In the genomic region with DNA sequence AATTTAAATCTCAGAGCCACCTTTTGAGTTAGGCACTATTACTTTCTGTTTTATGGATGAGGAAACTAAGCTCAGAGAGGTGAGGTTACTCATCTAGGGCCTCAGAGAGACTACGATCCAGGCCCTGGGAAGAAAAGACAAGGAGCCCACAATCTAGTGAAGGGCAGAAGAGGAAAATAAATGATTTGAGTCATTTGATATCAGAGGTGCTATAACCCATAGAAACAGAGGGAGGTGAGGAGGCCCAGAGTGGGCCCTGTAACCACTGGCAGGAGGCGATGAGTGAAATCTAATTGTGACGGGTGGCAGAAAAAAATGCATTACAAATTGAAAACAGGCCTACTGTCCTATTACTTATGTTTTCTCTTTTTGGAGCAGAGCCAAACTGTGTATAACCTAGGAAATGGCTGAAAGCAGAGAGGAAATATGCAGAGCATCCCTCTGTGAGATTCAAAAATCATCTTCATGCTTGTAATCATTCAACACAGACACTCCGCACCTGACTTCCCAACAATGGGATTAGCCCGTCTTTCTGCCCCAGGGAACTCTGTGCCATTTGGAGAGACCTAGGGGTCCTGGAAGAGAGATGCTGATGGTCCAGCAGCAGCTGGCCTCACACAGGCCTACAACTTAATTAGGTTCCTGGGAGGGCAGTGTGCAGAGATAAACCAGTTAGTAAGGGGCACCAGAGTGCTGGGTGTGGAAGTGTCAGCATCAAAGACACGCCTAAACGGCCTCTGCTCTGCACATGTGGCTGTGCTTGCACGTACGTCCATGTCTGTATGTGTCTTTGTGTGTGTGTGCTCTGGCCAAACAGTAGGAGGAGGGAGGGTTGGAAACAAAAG, we compare ENCODE assay signal across 14 cellular contexts. TPM values are rescaled to one million over a fixed set of nuclear protein-coding genes. Genes with fewer than 3 reads are reported as not detected.
A peak's percentile ranks its signal among the peaks of the same experiment; 100 is the strongest.
DNase-seq lines count a peak whose midpoint lies in the region; ATAC-seq, FAIRE-seq and TF ChIP-seq lines count a peak whose summit lies in the region.
"Had no signal": no experiment of that assay in that cellular context is flagged by ENCODE, and none has a peak within 500 bp of the region (broad histone marks: within the 10 kb centered on the region; RNA-seq: fewer than 3 reads in every experiment).

No MANE protein-coding gene starts in this region.

- H3K36me3 ChIP-seq in BE2C: no peaks in the 10 kb centered on the region
- H3K36me3 ChIP-seq in astrocyte (ENCODE audit: insufficient read depth, low read length): no peaks in the 10 kb centered on the region
- no peaks in the 10 kb centered on the region for H3K36me3 ChIP-seq in lower lobe of right lung

- H3K27me3 ChIP-seq in BE2C: no peaks in the 10 kb centered on the region
- no peaks in the 10 kb centered on the region for H3K27me3 ChIP-seq in astrocyte (ENCODE audit: insufficient read depth, low read length)
- H3K27me3 ChIP-seq in lower lobe of right lung (ENCODE audit: low read depth): no peaks in the 10 kb centered on the region

- H3K36me3 Mint-ChIP-seq in astrocyte (ENCODE audit: low read depth, unreplicated experiment): no peaks in the 10 kb centered on the region
- H3K36me3 Mint-ChIP-seq in stimulated activated naive B cell treated with anti-CD40 and anti-IgM and Interleukin-4, amounts not matched to agents 10 μg/mL and 1 μg/mL and 100 μg/mL, for 72 hours: no peaks in the 10 kb centered on the region
- H3K36me3 Mint-ChIP-seq: activated naive CD8-positive, alpha-beta T cell; type B pancreatic cell had no signal

- H4K20me1 ChIP-seq in astrocyte (ENCODE audit: insufficient read depth, low read length): no peaks in the 10 kb centered on the region

- peak overlapping the region; percentile 18 for H2AFZ ChIP-seq in astrocyte (ENCODE audit: low read depth, low read length)

- no peak overlapping the region for H3K4me3 Mint-ChIP-seq in astrocyte (ENCODE audit: unreplicated experiment)
- no peak overlapping the region for H3K4me3 Mint-ChIP-seq in stimulated activated naive B cell treated with anti-CD40 and anti-IgM and Interleukin-4, amounts not matched to agents 10 μg/mL and 1 μg/mL and 100 μg/mL, for 72 hours
- H3K4me3 Mint-ChIP-seq: activated naive CD8-positive, alpha-beta T cell; type B pancreatic cell had no signal

- H3K4me1 ChIP-seq in BE2C (peaks cover 32% of the 10 kb centered on the region), astrocyte (ENCODE audit: insufficient read depth, low read length) (peaks cover 27% of the 10 kb centered on the region), lower lobe of right lung (peaks cover 11% of the 10 kb centered on the region)
- H3K4me1 ChIP-seq: psoas muscle had no signal

- H3K9ac ChIP-seq in astrocyte (ENCODE audit: low read length): peak overlapping the region; percentile 4

- peaks cover 42% of the 10 kb centered on the region for H3K4me1 Mint-ChIP-seq in astrocyte (ENCODE audit: low read depth, unreplicated experiment)
- peaks cover 0 to 2% of the 10 kb centered on the region in 2 donors for H3K4me1 Mint-ChIP-seq in stimulated activated naive B cell treated with anti-CD40 and anti-IgM and Interleukin-4, amounts not matched to agents 10 μg/mL and 1 μg/mL and 100 μg/mL, for 72 hours

- ATAC-seq in lower lobe of right lung (peak in 1 of 2 donors; percentile 52), left colon (no peak)
- ATAC-seq in stimulated activated naive B cell treated with anti-CD40 and anti-IgM and Interleukin-4, amounts not matched to agents 10 μg/mL and 1 μg/mL and 100 μg/mL, for 72 hours (replicated peaks): no peak
- ATAC-seq: esophagus mucosa, psoas muscle had no signal

- H3K4me3 ChIP-seq in BE2C (ENCODE audit: low read depth, low read length): peak overlapping the region; percentile 7; the same call in 1 of the 2 replicates
- no peak overlapping the region for H3K4me3 ChIP-seq in astrocyte (ENCODE audit: insufficient read depth, low read depth, low read length)
- no peak overlapping the region for H3K4me3 ChIP-seq in lower lobe of right lung
- H3K4me3 ChIP-seq: psoas muscle had no signal

- FAIRE-seq in astrocyte (lab: Jason Lieb, UNC): no peak

- no peaks in the 10 kb centered on the region for H3K9me3 ChIP-seq in BE2C
- no peaks in the 10 kb centered on the region for H3K9me3 ChIP-seq in astrocyte (ENCODE audit: insufficient read depth, low read depth, low read length)
- no peaks in the 10 kb centered on the region for H3K9me3 ChIP-seq in lower lobe of right lung
- H3K9me3 ChIP-seq: psoas muscle had no signal

- H3K9me3 Mint-ChIP-seq in astrocyte (ENCODE audit: unreplicated experiment): no peaks in the 10 kb centered on the region
- H3K9me3 Mint-ChIP-seq in stimulated activated naive B cell treated with anti-CD40 and anti-IgM and Interleukin-4, amounts not matched to agents 10 μg/mL and 1 μg/mL and 100 μg/mL, for 72 hours: no peaks in the 10 kb centered on the region
- H3K9me3 Mint-ChIP-seq: type B pancreatic cell had no signal

- H3K27ac ChIP-seq in astrocyte (ENCODE audit: low read depth, low read length): peak overlapping the region; percentile 48
- peak overlapping the region; percentile 42 for H3K27ac ChIP-seq in lower lobe of right lung
- H3K27ac ChIP-seq: psoas muscle had no signal

- DNase-seq in BE2C: peak; percentile 86
- DNase-seq in NCI-H146 (lab: John Stamatoyannopoulos, UW): peak; percentile 74
- peak; percentile 33 for DNase-seq in astrocyte (ENCODE audit: low read depth)
- DNase-seq in lower lobe of right lung: no peak
- DNase-seq in effector CD8-positive, alpha-beta T cell (lab: John Stamatoyannopoulos, UW): no peak
- no peak for DNase-seq in left colon
- no peak for DNase-seq in NCI-H187 treated with DMSO at 0.1 percent for 48 hours (lab: John Stamatoyannopoulos, UW)
- DNase-seq in stimulated activated naive B cell treated with anti-CD40 and anti-IgM and Interleukin-4, amounts not matched to agents 10 μg/mL and 1 μg/mL and 100 μg/mL, for 72 hours: no peak
- DNase-seq: midbrain; psoas muscle; stimulated activated CD4-positive, alpha-beta T cell treated with anti-CD3 and anti-CD28 coated beads, Interleukin-1b, Interleukin-23, amount 100 ng/mL, for 48 hours had no signal

- TF ChIP-seq CTCF in BE2C (IDR thresholded peaks at IDR 0.05; ENCODE audit: low read depth, low read length): no peak
- TF ChIP-seq CTCF in astrocyte (IDR thresholded peaks at IDR 0.05; ENCODE audit: insufficient read depth, low read depth, low read length): no peak
- no peak for TF ChIP-seq CTCF in lower lobe of right lung (IDR thresholded peaks at IDR 0.05)

- H3K27me3 Mint-ChIP-seq in astrocyte (ENCODE audit: low read depth, unreplicated experiment): peaks cover 3% of the 10 kb centered on the region
- peaks cover 15 to 17% of the 10 kb centered on the region in 2 donors for H3K27me3 Mint-ChIP-seq in stimulated activated naive B cell treated with anti-CD40 and anti-IgM and Interleukin-4, amounts not matched to agents 10 μg/mL and 1 μg/mL and 100 μg/mL, for 72 hours

- no peaks in the 10 kb centered on the region for H3K79me2 ChIP-seq in astrocyte (ENCODE audit: insufficient read depth, low read length)

- peak overlapping the region; percentile 62 for H3K4me2 ChIP-seq in astrocyte (ENCODE audit: low read length)

- H3K27ac Mint-ChIP-seq in astrocyte (ENCODE audit: unreplicated experiment): peak overlapping the region; percentile 59
- H3K27ac Mint-ChIP-seq in stimulated activated naive B cell treated with anti-CD40 and anti-IgM and Interleukin-4, amounts not matched to agents 10 μg/mL and 1 μg/mL and 100 μg/mL, for 72 hours: no peak overlapping the region
- H3K27ac Mint-ChIP-seq: activated naive CD8-positive, alpha-beta T cell; type B pancreatic cell had no signal

- intact Hi-C loops in lower lobe of right lung (cut with DNase I) (no loop called here), left colon (cut with DNase I, micrococcal nuclease) (no loop called here)

RNA-seq across cellular contexts. Expression of a gene that starts 41.9 kb away (rescaled TPM):
- polyA plus RNA-seq in BE2C (2012; ENCODE audit: insufficient read depth, insufficient read length, low read depth): 33.4 TPM
- total RNA-seq in astrocyte: 3.0 and 3.9 TPM in 2 replicates
- total RNA-seq in lower lobe of right lung: 10.8 TPM
- total RNA-seq in left colon: 1 to 10 TPM in 1 of 2 donors, under 1 TPM in 1; 0.58 to 1.7 TPM

Comparison
In these comparisons a context has a peak if more than half of its experiments do, and no peak if none do; other contexts are left out.
1. DNase-seq: peak in BE2C (single experiment), NCI-H146 (single experiment) and astrocyte (single experiment); none in lower lobe of right lung (single experiment), effector CD8-positive, alpha-beta T cell (single experiment), left colon (0 of 2), NCI-H187 treated with DMSO at 0.1 percent for 48 hours (single experiment) and stimulated activated naive B cell treated with anti-CD40 and anti-IgM and Interleukin-4, amounts not matched to agents 10 μg/mL and 1 μg/mL and 100 μg/mL, for 72 hours (single experiment).